Comparison of ENCODE assay signal across 8 cellular contexts in the genomic region with DNA sequence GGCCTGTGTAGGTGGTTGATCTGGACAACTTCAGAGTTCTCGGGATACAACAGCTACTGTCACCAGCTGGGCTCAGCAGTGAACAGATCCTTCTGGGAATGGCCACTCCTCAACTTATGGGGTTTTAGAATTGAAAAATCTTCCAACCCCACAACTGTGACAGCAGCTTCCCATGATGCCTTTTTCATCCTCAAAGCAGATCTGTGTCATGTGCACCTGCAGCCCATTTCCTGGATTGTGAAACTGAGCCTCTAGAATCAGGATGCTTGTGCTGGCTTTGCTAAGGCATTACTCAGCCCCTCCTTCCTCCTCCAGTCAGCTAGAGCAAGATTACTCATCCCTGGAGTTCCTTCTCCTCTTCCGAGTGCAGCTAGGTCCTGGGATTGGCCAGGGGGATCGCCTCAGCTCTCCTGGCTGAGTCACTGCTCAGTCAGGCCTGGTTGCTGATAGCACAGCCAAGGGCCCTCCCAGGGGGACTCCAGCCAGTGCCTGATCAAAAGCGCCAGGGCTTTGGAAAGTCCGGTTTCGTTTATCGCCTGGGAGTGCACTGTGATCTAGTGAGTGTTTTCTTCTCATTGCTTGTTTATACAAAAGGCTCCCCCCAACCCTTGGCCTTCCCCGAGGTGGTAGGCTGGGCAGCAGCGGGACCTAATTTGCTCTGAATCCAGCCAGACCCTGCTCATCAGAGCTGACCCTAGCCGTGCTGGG. TPM values are rescaled to one million over a fixed set of nuclear protein-coding genes. Genes with fewer than 3 reads are reported as not detected.
DNase-seq lines count a peak whose midpoint lies in the region; ATAC-seq and TF ChIP-seq lines count a peak whose summit lies in the region.

No MANE protein-coding gene starts in this region.

- H3K23me2 ChIP-seq in H9 (ENCODE audit: insufficient read length, low read depth, low read length, poor library complexity, severe bottlenecking): no peaks in the 10 kb centered on the region

- no peak overlapping the region for H2BK12ac ChIP-seq in H9 (ENCODE audit: insufficient read length, low read depth, low read length)

- no peaks in the 10 kb centered on the region; the same call in 1 of the 2 replicates for H3K79me2 ChIP-seq in H9 (ENCODE audit: insufficient read depth, low read length)

- no CpG with 5 or more reads among the region's 10 CpGs for WGBS in H9 (ENCODE audit: extremely low coverage, insufficient read length, low lambda C conversion rate)
- 12 to 22% (median 16%) methylated on average over 7 to 10 of the region's 10 CpGs for WGBS in stomach, 5 donors

- no peak for TF ChIP-seq POLR2A in stomach (IDR thresholded peaks at IDR 0.05)

- H3K9me3 ChIP-seq in H9 (ENCODE audit: control insufficient read depth, low read depth, low read length) (no peaks in the 10 kb centered on the region), stomach (no peaks in the 10 kb centered on the region)

- H3K9me3 Mint-ChIP-seq in H9: peaks cover 0 to 2% of the 10 kb centered on the region in 2 experiments; a peak in 2 of 5 replicates
- no peaks in the 10 kb centered on the region for H3K9me3 Mint-ChIP-seq in natural killer cell treated with Interleukin-12 subunit alpha and Interleukin-12 subunit beta and Interleukin-15 and Interleukin-18, amount 100 ng/mL, for 72 hours

- H4K5ac ChIP-seq in H9 (ENCODE audit: insufficient read length, low read depth, low read length): no peak overlapping the region

- no peak overlapping the region for H3K27ac ChIP-seq in H9 (ENCODE audit: insufficient read length, low read depth, low read length)
- peak overlapping the region in 4 of 5 donors; percentile 76 to 93 (median 85) for H3K27ac ChIP-seq in stomach

- H4K20me1 ChIP-seq in H9 (ENCODE audit: control insufficient read depth, insufficient read depth, insufficient read length): no peaks in the 10 kb centered on the region

- no peaks in the 10 kb centered on the region for H3K36me3 ChIP-seq in stomach

- no peak overlapping the region for H3K56ac ChIP-seq in H9 (ENCODE audit: insufficient read length, low read depth, low read length)

- peak; percentile 81 to 88 for ATAC-seq in natural killer cell treated with Interleukin-12 subunit alpha and Interleukin-12 subunit beta and Interleukin-15 and Interleukin-18, amount 100 ng/mL, for 72 hours

- H2AFZ ChIP-seq in H9 (ENCODE audit: low read length): no peak overlapping the region

- H3K4me1 Mint-ChIP-seq in H9: peaks cover 53% of the 10 kb centered on the region in 2 experiments
- peaks cover 53 to 55% of the 10 kb centered on the region in 2 donors for H3K4me1 Mint-ChIP-seq in natural killer cell treated with Interleukin-12 subunit alpha and Interleukin-12 subunit beta and Interleukin-15 and Interleukin-18, amount 100 ng/mL, for 72 hours (ENCODE audit: low read depth in 2 of 2)

- no peak overlapping the region for H2BK20ac ChIP-seq in H9 (ENCODE audit: low read depth, low read length, poor library complexity, severe bottlenecking)

- H3K4me3 Mint-ChIP-seq in H9: peak overlapping the region in 1 of 2 experiments; percentile 36; a peak in 1 of 5 replicates
- H3K4me3 Mint-ChIP-seq in natural killer cell treated with Interleukin-12 subunit alpha and Interleukin-12 subunit beta and Interleukin-15 and Interleukin-18, amount 100 ng/mL, for 72 hours: peak overlapping the region; percentile 76

- no peaks in the 10 kb centered on the region; a peak in 2 of 7 replicates for H3K36me3 Mint-ChIP-seq in H9 (ENCODE audit: insufficient read depth in 1 of 3, low read depth in 3 of 3)
- no peaks in the 10 kb centered on the region for H3K36me3 Mint-ChIP-seq in natural killer cell treated with Interleukin-12 subunit alpha and Interleukin-12 subunit beta and Interleukin-15 and Interleukin-18, amount 100 ng/mL, for 72 hours

- no peaks in the 10 kb centered on the region for H3K79me1 ChIP-seq in H9 (ENCODE audit: insufficient read depth, low read depth, low read length, poor library complexity, severe bottlenecking)

- H3K4me1 ChIP-seq in H9 (ENCODE audit: insufficient read depth, low read length) (peaks cover 13% of the 10 kb centered on the region), stomach (peaks cover 41 to 58% (median 50%) of the 10 kb centered on the region in 4 donors)

- no peak overlapping the region for H3K18ac ChIP-seq in H9 (ENCODE audit: insufficient read length, low read depth, low read length)

- H3K23ac ChIP-seq in H9 (ENCODE audit: insufficient read length, low read depth, low read length): no peak overlapping the region

- no peak overlapping the region for H2BK120ac ChIP-seq in H9 (ENCODE audit: low read depth, low read length, poor library complexity, severe bottlenecking)

- TF ChIP-seq CTCF in H9 (conservative IDR thresholded peaks at IDR 0.05): no peak
- TF ChIP-seq CTCF in fibroblast of mammary gland (conservative IDR thresholded peaks at IDR 0.05; ENCODE audit: control insufficient read depth, insufficient read depth, low read depth, low read length): no peak
- TF ChIP-seq CTCF in stomach (IDR thresholded peaks at IDR 0.05): no peak

- H3K4me3 ChIP-seq in fibroblast of mammary gland (ENCODE audit: control insufficient read depth, low read depth, low read length) (peak overlapping the region; percentile 28), stomach (peak overlapping the region in 3 of 4 donors; percentile 7 to 21 (median 10))

- TF ChIP-seq EP300 in stomach (IDR thresholded peaks at IDR 0.05): no peak

- intact Hi-C loops in stomach (cut with DNase I; ENCODE audit: low total_unique reads): no loop called here

- H3K4me2 ChIP-seq in H9 (ENCODE audit: insufficient read depth, insufficient read length, low read length): no peak overlapping the region

- H4K91ac ChIP-seq in H9 (ENCODE audit: insufficient read length, low read depth, low read length): no peak overlapping the region

- H3K27me3 Mint-ChIP-seq in H9 (ENCODE audit: low read depth): peaks cover 40% of the 10 kb centered on the region
- H3K27me3 Mint-ChIP-seq in natural killer cell treated with Interleukin-12 subunit alpha and Interleukin-12 subunit beta and Interleukin-15 and Interleukin-18, amount 100 ng/mL, for 72 hours: no peaks in the 10 kb centered on the region

- H3K27ac Mint-ChIP-seq in H9: peak overlapping the region in 1 of 3 experiments; percentile 65; a peak in 2 of 7 replicates
- peak overlapping the region; percentile 80 to 93 for H3K27ac Mint-ChIP-seq in natural killer cell treated with Interleukin-12 subunit alpha and Interleukin-12 subunit beta and Interleukin-15 and Interleukin-18, amount 100 ng/mL, for 72 hours

- no peak overlapping the region for H3K9ac ChIP-seq in H9 (ENCODE audit: extremely low read depth, insufficient read length, low read length)

- H3K27me3 ChIP-seq in H9 (ENCODE audit: insufficient read depth, low read length) (no peaks in the 10 kb centered on the region), stomach (no peaks in the 10 kb centered on the region)

- no peak overlapping the region for H4K8ac ChIP-seq in H9 (replicated peaks; ENCODE audit: insufficient read length, low read depth, low read length)

- H2BK15ac ChIP-seq in H9 (ENCODE audit: low read depth, low read length): no peak overlapping the region

- H2AK5ac ChIP-seq in H9 (ENCODE audit: insufficient read length, low read length): no peak overlapping the region

- DNase-seq in EL: peak; percentile 100
- peak; percentile 96 for DNase-seq in H9
- DNase-seq in LoVo (ENCODE audit: low spot score): peak; percentile 96
- peak; percentile 88 for DNase-seq in RPMI8226
- peak; percentile 41 to 68 for DNase-seq in activated T-helper 1 cell treated with anti-CD3 and anti-CD28 coated beads, Interleukin-2, amount 50 U/mL, for 16 hours (ENCODE audit: low read depth in 1 of 2, low spot score in 1 of 2)
- DNase-seq in fibroblast of mammary gland (ENCODE audit: low read depth): peak; percentile 100
- DNase-seq in natural killer cell treated with Interleukin-12 subunit alpha and Interleukin-12 subunit beta and Interleukin-15 and Interleukin-18, amount 100 ng/mL, for 72 hours (ENCODE audit: low spot score): peak; percentile 89
- peak; percentile 94 for DNase-seq in stomach

- no peak overlapping the region for H3K4ac ChIP-seq in H9 (ENCODE audit: low read depth, low read length)

- no peak overlapping the region for H3K14ac ChIP-seq in H9 (ENCODE audit: insufficient read depth, low read length)

- H3T11ph ChIP-seq in H9 (ENCODE audit: low read length): no peak overlapping the region

- H2BK5ac ChIP-seq in H9 (ENCODE audit: insufficient read length, low read length): no peak overlapping the region

RNA-seq across cellular contexts. Expression of a gene that starts 2.4 kb away (rescaled TPM):
- total RNA-seq in H9 (2021) (3.6 and 4.4 TPM in 2 replicates), stomach (100 to 1,000 TPM in 1 of 5 donors, 10 to 100 TPM in 4; 11.0 to 152 (median 25.0) TPM)
- 100 to 1,000 TPM in 1 of 2 donors, 10 to 100 TPM in 1; 63.0 to 112 TPM for total RNA-seq in natural killer cell treated with Interleukin-12 subunit alpha and Interleukin-12 subunit beta and Interleukin-15 and Interleukin-18, amount 100 ng/mL, for 72 hours
- 10 to 100 TPM in 2 of 3 donors, 1 to 10 TPM in 1; 7.3 to 19.3 (median 15.1) TPM for polyA plus RNA-seq in stomach
